ENCODE assay signal across 18 cellular contexts in the genomic region with DNA sequence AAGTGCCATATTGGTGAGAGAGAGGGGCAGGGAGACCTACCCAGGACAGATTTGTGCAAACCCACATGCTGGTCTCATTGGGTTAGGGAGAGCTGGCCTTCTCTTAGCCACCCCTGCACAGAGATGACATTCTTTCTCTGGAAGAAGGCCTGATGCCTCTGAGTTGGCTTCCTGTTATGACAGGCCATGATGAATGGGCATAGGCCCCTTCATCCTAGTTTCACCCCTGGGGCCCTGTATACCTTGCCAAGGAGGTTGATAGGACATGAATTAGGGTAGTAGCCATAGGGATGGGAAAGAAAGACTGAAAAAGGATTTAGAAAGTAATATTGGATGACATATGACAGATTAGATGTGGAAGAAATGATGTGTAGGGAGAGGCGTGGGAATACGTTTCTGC. TPM values are rescaled to one million over a fixed set of nuclear protein-coding genes. Genes with fewer than 3 reads are reported as not detected.
DNase-seq lines count a peak whose midpoint lies in the region; ATAC-seq and TF ChIP-seq lines count a peak whose summit lies in the region.
"Had no signal": no experiment of that assay in that cellular context is flagged by ENCODE, and none has a peak within 500 bp of the region (broad histone marks: within the 10 kb centered on the region; RNA-seq: fewer than 3 reads in every experiment).

No MANE protein-coding gene starts in this region.

- H3K4me1 Mint-ChIP-seq in activated naive CD8-positive, alpha-beta T cell treated with anti-CD3 and anti-CD28 coated beads, Interleukin-2, amount 10 ng/mL, durations not matched to agents 7 days and 5 days: peaks cover 53% of the 10 kb centered on the region
- H3K4me1 Mint-ChIP-seq in activated naive CD8-positive, alpha-beta T cell treated with anti-CD3 and anti-CD28 coated beads, Interleukin-2, amount 50 U/mL, for 24 hours: peaks cover 66% of the 10 kb centered on the region
- H3K4me1 Mint-ChIP-seq in endodermal cell: peaks cover 25% of the 10 kb centered on the region

- no TSS peak for BruUV-seq in OCI-LY7 (replicated peaks; lab: Mats Ljungman, UMichigan)

- TF ChIP-seq CTCF in OCI-LY7 (conservative IDR thresholded peaks at IDR 0.05; ENCODE audit: low read length) (no peak), fibroblast of mammary gland (conservative IDR thresholded peaks at IDR 0.05; ENCODE audit: control insufficient read depth, insufficient read depth, low read depth, low read length) (no peak), endodermal cell (conservative IDR thresholded peaks at IDR 0.05) (no peak)

- no peaks in the 10 kb centered on the region for H3K9me3 Mint-ChIP-seq in activated naive CD8-positive, alpha-beta T cell treated with anti-CD3 and anti-CD28 coated beads, Interleukin-2, amount 10 ng/mL, durations not matched to agents 7 days and 5 days
- no peaks in the 10 kb centered on the region for H3K9me3 Mint-ChIP-seq in activated naive CD8-positive, alpha-beta T cell treated with anti-CD3 and anti-CD28 coated beads, Interleukin-2, amount 50 U/mL, for 24 hours
- H3K9me3 Mint-ChIP-seq in endodermal cell: no peaks in the 10 kb centered on the region

- H3K9me3 ChIP-seq in OCI-LY7 (ENCODE audit: low read length): no peaks in the 10 kb centered on the region
- no peaks in the 10 kb centered on the region for H3K9me3 ChIP-seq in endodermal cell (ENCODE audit: control insufficient read depth, low read length)
- H3K9me3 ChIP-seq: body of pancreas, tibial artery had no signal

- no peaks in the 10 kb centered on the region for H3K9me2 ChIP-seq in OCI-LY7 (ENCODE audit: insufficient read depth, low read length)

- H3K36me3 Mint-ChIP-seq in activated naive CD8-positive, alpha-beta T cell treated with anti-CD3 and anti-CD28 coated beads, Interleukin-2, amount 10 ng/mL, durations not matched to agents 7 days and 5 days: no peaks in the 10 kb centered on the region
- H3K36me3 Mint-ChIP-seq in activated naive CD8-positive, alpha-beta T cell treated with anti-CD3 and anti-CD28 coated beads, Interleukin-2, amount 50 U/mL, for 24 hours (ENCODE audit: low read depth): no peaks in the 10 kb centered on the region
- H3K36me3 Mint-ChIP-seq in endodermal cell (ENCODE audit: low read depth): no peaks in the 10 kb centered on the region

- H3K36me3 ChIP-seq in OCI-LY7 (ENCODE audit: insufficient read depth, low read length): no peaks in the 10 kb centered on the region
- H3K36me3 ChIP-seq in endodermal cell (ENCODE audit: control insufficient read depth, insufficient read depth, low read length): no peaks in the 10 kb centered on the region
- H3K36me3 ChIP-seq: tibial artery had no signal

- WGBS in endodermal cell (ENCODE audit: insufficient coverage in 1 of 2, insufficient read length in 1 of 2), 2 experiments: 96 to 97% methylated on average over 2 of the region's 2 CpGs

- H3K4me1 ChIP-seq in OCI-LY7 (ENCODE audit: insufficient read depth, low read length, poor library complexity, severe bottlenecking) (peaks cover 83% of the 10 kb centered on the region), endodermal cell (ENCODE audit: control insufficient read depth, insufficient read depth, low read length) (no peaks in the 10 kb centered on the region)

- ATAC-seq in activated naive CD8-positive, alpha-beta T cell treated with anti-CD3 and anti-CD28 coated beads, Interleukin-2, amount 10 ng/mL, durations not matched to agents 7 days and 5 days (ENCODE audit: low read depth): no peak
- ATAC-seq in activated naive CD8-positive, alpha-beta T cell treated with anti-CD3 and anti-CD28 coated beads, Interleukin-2, amount 50 U/mL, for 24 hours: no peak
- ATAC-seq in HG03457 (IDR thresholded peaks at IDR 0.05; ENCODE audit: unreplicated experiment): no peak
- ATAC-seq: body of pancreas; left cardiac atrium; stimulated activated naive CD8-positive, alpha-beta T cell treated with anti-CD3 and anti-CD28 coated beads, Interleukin-15, Interleukin-2, amounts not matched to agents 100 U/mL and 50 U/mL, for 24 hours had no signal

- peak overlapping the region; percentile 13; the same call in 1 of the 2 replicates for H2AFZ ChIP-seq in OCI-LY7 (ENCODE audit: low read length)

- peak overlapping the region; percentile 73 for H3K4me2 ChIP-seq in OCI-LY7 (ENCODE audit: low read length)

- H4K20me1 ChIP-seq in OCI-LY7 (ENCODE audit: insufficient read depth, low read length): no peaks in the 10 kb centered on the region

- POLR2A ChIA-PET in activated naive CD8-positive, alpha-beta T cell treated with anti-CD3 and anti-CD28 coated beads, Interleukin-2, amount 10 ng/mL, durations not matched to agents 7 days and 5 days (lab: Charles Lee): no interaction called here
- POLR2A ChIA-PET in OCI-LY7 (lab: Charles Lee): interaction anchor here (1.9 to 19.4 kb wide), 3 partner anchors 12 to 23 kb away, joined by 4 to 760 read pairs (median 74); no protein-coding TSS in a partner anchor

- no peak overlapping the region for H3K4me3 Mint-ChIP-seq in activated naive CD8-positive, alpha-beta T cell treated with anti-CD3 and anti-CD28 coated beads, Interleukin-2, amount 10 ng/mL, durations not matched to agents 7 days and 5 days
- H3K4me3 Mint-ChIP-seq in activated naive CD8-positive, alpha-beta T cell treated with anti-CD3 and anti-CD28 coated beads, Interleukin-2, amount 50 U/mL, for 24 hours: no peak overlapping the region
- no peak overlapping the region for H3K4me3 Mint-ChIP-seq in endodermal cell
- H3K4me3 Mint-ChIP-seq: nephron progenitor cell had no signal

- CTCF ChIA-PET in OCI-LY7 (lab: Charles Lee; ENCODE audit: unreplicated experiment): interaction anchor here (1.0 kb wide), 1 partner anchor 11 kb away, joined by 3 read pairs; no protein-coding TSS in a partner anchor

- intact Hi-C loops in OCI-LY7 (cut with micrococcal nuclease; ENCODE audit: unreplicated experiment): no loop called here

- H3K27me3 Mint-ChIP-seq in activated naive CD8-positive, alpha-beta T cell treated with anti-CD3 and anti-CD28 coated beads, Interleukin-2, amount 10 ng/mL, durations not matched to agents 7 days and 5 days: peaks cover 16% of the 10 kb centered on the region
- H3K27me3 Mint-ChIP-seq in activated naive CD8-positive, alpha-beta T cell treated with anti-CD3 and anti-CD28 coated beads, Interleukin-2, amount 50 U/mL, for 24 hours: peaks cover 51% of the 10 kb centered on the region
- peaks cover 2% of the 10 kb centered on the region for H3K27me3 Mint-ChIP-seq in endodermal cell (ENCODE audit: insufficient read depth)

- peak overlapping the region; percentile 41 for H3K27ac Mint-ChIP-seq in activated naive CD8-positive, alpha-beta T cell treated with anti-CD3 and anti-CD28 coated beads, Interleukin-2, amount 10 ng/mL, durations not matched to agents 7 days and 5 days
- H3K27ac Mint-ChIP-seq in activated naive CD8-positive, alpha-beta T cell treated with anti-CD3 and anti-CD28 coated beads, Interleukin-2, amount 50 U/mL, for 24 hours: no peak overlapping the region
- no peak overlapping the region for H3K27ac Mint-ChIP-seq in endodermal cell
- H3K27ac Mint-ChIP-seq: nephron progenitor cell, progenitor cell of endocrine pancreas had no signal

- no peak overlapping the region for H3K9ac ChIP-seq in endodermal cell (ENCODE audit: extremely low read depth, low read length, poor library complexity, severe bottlenecking)

- H3K4me3 ChIP-seq in OCI-LY7 (ENCODE audit: low read depth, low read length, poor library complexity, severe bottlenecking): peak overlapping the region; percentile 8
- no peak overlapping the region for H3K4me3 ChIP-seq in fibroblast of mammary gland (ENCODE audit: control insufficient read depth, low read depth, low read length)
- no peak overlapping the region for H3K4me3 ChIP-seq in endodermal cell (ENCODE audit: low read length)
- H3K4me3 ChIP-seq: body of pancreas, tibial artery had no signal

- no peak for DNase-seq in activated naive CD8-positive, alpha-beta T cell treated with anti-CD3 and anti-CD28 coated beads, Interleukin-2, amount 10 ng/mL, durations not matched to agents 7 days and 5 days
- DNase-seq in activated naive CD8-positive, alpha-beta T cell treated with anti-CD3 and anti-CD28 coated beads, Interleukin-2, amount 50 U/mL, for 24 hours: no peak
- DNase-seq in OCI-LY7 (ENCODE audit: low spot score) (peak; percentile 54), fibroblast of mammary gland (ENCODE audit: low read depth) (peak; percentile 13), COR-L47 (lab: John Stamatoyannopoulos, UW) (no peak), endodermal cell (no peak)
- DNase-seq: body of pancreas; DMS79 treated with DMSO at 0.1 percent for 48 hours; glutamatergic neuron; left cardiac atrium; NCI-H1417; NCI-H524; nephron progenitor cell; stimulated activated naive CD8-positive, alpha-beta T cell treated with anti-CD3 and anti-CD28 coated beads, Interleukin-15, Interleukin-2, amounts not matched to agents 100 U/mL and 50 U/mL, for 24 hours had no signal

- H3K27ac ChIP-seq in OCI-LY7 (ENCODE audit: low read depth, low read length, poor library complexity, severe bottlenecking): peak overlapping the region; percentile 98
- no peak overlapping the region for H3K27ac ChIP-seq in endodermal cell (ENCODE audit: low read depth, low read length)
- H3K27ac ChIP-seq: body of pancreas, RWPE1, tibial artery had no signal

- H3K27me3 ChIP-seq in endodermal cell (ENCODE audit: control insufficient read depth, insufficient read depth, low read length, poor library complexity, severe bottlenecking): no peaks in the 10 kb centered on the region
- H3K27me3 ChIP-seq: body of pancreas, tibial artery had no signal

- no peaks in the 10 kb centered on the region for H3K79me2 ChIP-seq in OCI-LY7 (ENCODE audit: insufficient read depth, low read depth, low read length)

RNA-seq across cellular contexts. Expression of a gene that starts 46.6 kb away (rescaled TPM):
- total RNA-seq in activated naive CD8-positive, alpha-beta T cell treated with anti-CD3 and anti-CD28 coated beads, Interleukin-2, amount 10 ng/mL, durations not matched to agents 7 days and 5 days: 10 to 100 TPM; 18.4 to 18.8 TPM
- 11.6 and 13.3 TPM in 2 replicates for total RNA-seq in OCI-LY7 (2014; rRNA removed; shearing (Covaris generic))
- total RNA-seq in OCI-LY7 (2022) (26.5 and 31.1 TPM in 2 replicates), endodermal cell (1 to 10 TPM; 1.0 to 1.4 TPM)
- 0.61 TPM for polyA plus RNA-seq in endodermal cell (2013, experiment 1 of 2)
- polyA plus RNA-seq in endodermal cell (2013, experiment 2 of 2): 0.50 TPM

Comparison
In these comparisons a context has a peak if more than half of its experiments do, and no peak if none do; other contexts are left out.
1. DNase-seq: peak in OCI-LY7 (single experiment) and fibroblast of mammary gland (single experiment); none in activated naive CD8-positive, alpha-beta T cell treated with anti-CD3 and anti-CD28 coated beads, Interleukin-2, amount 10 ng/mL, durations not matched to agents 7 days and 5 days (single experiment), activated naive CD8-positive, alpha-beta T cell treated with anti-CD3 and anti-CD28 coated beads, Interleukin-2, amount 50 U/mL, for 24 hours (single experiment), COR-L47 (single experiment) and endodermal cell (single experiment).
2. RNA of a gene that starts 46.6 kb away (total RNA-seq): 11.6 to 31.1 TPM in OCI-LY7 and 18.4 to 18.8 TPM in activated naive CD8-positive, alpha-beta T cell treated with anti-CD3 and anti-CD28 coated beads, Interleukin-2, amount 10 ng/mL, durations not matched to agents 7 days and 5 days; 1.0 to 1.4 TPM in endodermal cell; every median in the first group is over 4 times any median in the second.